ENCODE assay signal across 12 cellular contexts in the genomic region with DNA sequence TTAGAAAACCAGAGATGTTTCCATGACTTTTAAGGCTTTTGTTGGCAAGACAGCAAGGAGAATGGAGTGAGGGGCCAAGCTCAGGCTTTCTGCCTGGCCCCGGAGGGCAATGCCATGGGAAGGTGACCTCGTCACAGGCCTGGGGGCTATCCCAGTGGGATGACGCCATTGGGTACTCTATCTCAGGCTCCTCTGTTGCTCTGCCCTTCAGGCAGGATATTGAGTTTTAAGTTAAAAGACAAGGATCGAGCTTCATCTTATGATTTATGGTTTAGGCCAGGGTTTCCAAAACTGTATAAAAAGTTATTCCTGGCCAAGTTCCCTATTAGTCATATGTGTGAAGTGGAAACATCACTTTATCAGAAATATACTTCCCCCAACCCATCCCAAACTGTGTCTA.
DNase-seq lines count a peak whose midpoint lies in the region; ATAC-seq and TF ChIP-seq lines count a peak whose summit lies in the region.
"Had no signal": no experiment of that assay in that cellular context is flagged by ENCODE, and none has a peak within 500 bp of the region (broad histone marks: within the 10 kb centered on the region; RNA-seq: fewer than 3 reads in every experiment).

No MANE protein-coding gene starts in this region.

- no peaks in the 10 kb centered on the region for H3K27me3 Mint-ChIP-seq in activated naive CD8-positive, alpha-beta T cell
- no peaks in the 10 kb centered on the region for H3K27me3 Mint-ChIP-seq in activated naive CD8-positive, alpha-beta T cell treated with anti-CD3 and anti-CD28 coated beads for 36 hours
- no peaks in the 10 kb centered on the region for H3K27me3 Mint-ChIP-seq in central memory CD8-positive, alpha-beta T cell

- TF ChIP-seq POLR2A in transverse colon (IDR thresholded peaks at IDR 0.05): no peak

- no peaks in the 10 kb centered on the region for H3K9me3 Mint-ChIP-seq in activated naive CD8-positive, alpha-beta T cell (ENCODE audit: low read depth)
- no peaks in the 10 kb centered on the region for H3K9me3 Mint-ChIP-seq in activated naive CD8-positive, alpha-beta T cell treated with anti-CD3 and anti-CD28 coated beads for 36 hours
- peaks cover 5% of the 10 kb centered on the region for H3K9me3 Mint-ChIP-seq in central memory CD8-positive, alpha-beta T cell

- H3K9me3 ChIP-seq in transverse colon: no peaks in the 10 kb centered on the region

- H3K4me1 Mint-ChIP-seq in activated naive CD8-positive, alpha-beta T cell (ENCODE audit: low read depth): peaks cover 25% of the 10 kb centered on the region
- H3K4me1 Mint-ChIP-seq in activated naive CD8-positive, alpha-beta T cell treated with anti-CD3 and anti-CD28 coated beads for 36 hours: peaks cover 32% of the 10 kb centered on the region
- peaks cover 46% of the 10 kb centered on the region for H3K4me1 Mint-ChIP-seq in central memory CD8-positive, alpha-beta T cell

- no peak for TF ChIP-seq CTCF in transverse colon (IDR thresholded peaks at IDR 0.05)

- in situ Hi-C loops in transverse colon (cut with MboI; ENCODE audit: low pct_ligation_motif_present in 1 of 4, low pct_unique_long_range_greater_than_20kb in 1 of 4, low sequenced_read_pairs in 3 of 4): no loop called here

- no peak for TF ChIP-seq EP300 in transverse colon (IDR thresholded peaks at IDR 0.05; ENCODE audit: low read depth)

- no peak for ATAC-seq in central memory CD8-positive, alpha-beta T cell (replicated peaks; ENCODE audit: extremely low read depth, poor library complexity, severe bottlenecking)
- ATAC-seq in left colon: no peak
- ATAC-seq in HG03045 (IDR thresholded peaks at IDR 0.05; ENCODE audit: unreplicated experiment): no peak

- no peaks in the 10 kb centered on the region for H3K27me3 ChIP-seq in transverse colon

- DNase-seq in activated naive CD8-positive, alpha-beta T cell treated with anti-CD3 and anti-CD28 coated beads for 36 hours: no peak
- DNase-seq in central memory CD8-positive, alpha-beta T cell (ENCODE audit: low spot score in 2 of 2): no peak
- DNase-seq in myocyte (ENCODE audit: low read depth): peak; percentile 50
- DNase-seq in transverse colon: no peak
- no peak for DNase-seq in stimulated activated CD4-positive, alpha-beta T cell treated with anti-CD3 and anti-CD28 coated beads, Interleukin-2, amount 100 ng/mL, for 24 hours
- DNase-seq in left colon: no peak
- DNase-seq: dermis blood vessel endothelial cell; hypothalamus; stimulated activated CD4-positive, alpha-beta T cell treated with anti-CD3 and anti-CD28 coated beads, Interleukin-2, amount 100 ng/mL, for 48 hours; T1000 had no signal

- no peak overlapping the region for H3K4me3 Mint-ChIP-seq in activated naive CD8-positive, alpha-beta T cell
- H3K4me3 Mint-ChIP-seq in activated naive CD8-positive, alpha-beta T cell treated with anti-CD3 and anti-CD28 coated beads for 36 hours: no peak overlapping the region
- H3K4me3 Mint-ChIP-seq in central memory CD8-positive, alpha-beta T cell: no peak overlapping the region

- H3K27ac ChIP-seq in transverse colon: peak overlapping the region; percentile 59 to 84 (median 75)

- 82% methylated on average over 4 of the region's 4 CpGs; no CpG with 5 or more reads in 1 of the 2 donors for whole genome bisulfite sequencing in transverse colon (ENCODE audit: low coverage in 1 of 2), 2 donors

- H3K36me3 ChIP-seq in transverse colon: no peaks in the 10 kb centered on the region

- peak overlapping the region; percentile 7 for H3K27ac Mint-ChIP-seq in activated naive CD8-positive, alpha-beta T cell
- H3K27ac Mint-ChIP-seq in activated naive CD8-positive, alpha-beta T cell treated with anti-CD3 and anti-CD28 coated beads for 36 hours: no peak overlapping the region
- H3K27ac Mint-ChIP-seq in central memory CD8-positive, alpha-beta T cell (ENCODE audit: low read depth): peak overlapping the region; percentile 55

- H3K36me3 Mint-ChIP-seq in activated naive CD8-positive, alpha-beta T cell: peaks cover 2% of the 10 kb centered on the region
- peaks cover 6% of the 10 kb centered on the region for H3K36me3 Mint-ChIP-seq in activated naive CD8-positive, alpha-beta T cell treated with anti-CD3 and anti-CD28 coated beads for 36 hours
- peaks cover 3% of the 10 kb centered on the region for H3K36me3 Mint-ChIP-seq in central memory CD8-positive, alpha-beta T cell (ENCODE audit: insufficient read depth)

- H3K4me3 ChIP-seq in transverse colon: no peak overlapping the region

- intact Hi-C loops in transverse colon (cut with DNase I; ENCODE audit: low total_unique reads): loop anchor here (5.0 to 10.0 kb wide), 2 partner anchors 117 to 420 kb away; no protein-coding TSS in a partner anchor
- intact Hi-C loops in left colon (cut with DNase I, micrococcal nuclease): no loop called here

- H3K4me1 ChIP-seq in transverse colon: peaks cover 18 to 55% (median 26%) of the 10 kb centered on the region in 4 donors
